ENCODE assay signal across 9 cellular contexts in the genomic region with DNA sequence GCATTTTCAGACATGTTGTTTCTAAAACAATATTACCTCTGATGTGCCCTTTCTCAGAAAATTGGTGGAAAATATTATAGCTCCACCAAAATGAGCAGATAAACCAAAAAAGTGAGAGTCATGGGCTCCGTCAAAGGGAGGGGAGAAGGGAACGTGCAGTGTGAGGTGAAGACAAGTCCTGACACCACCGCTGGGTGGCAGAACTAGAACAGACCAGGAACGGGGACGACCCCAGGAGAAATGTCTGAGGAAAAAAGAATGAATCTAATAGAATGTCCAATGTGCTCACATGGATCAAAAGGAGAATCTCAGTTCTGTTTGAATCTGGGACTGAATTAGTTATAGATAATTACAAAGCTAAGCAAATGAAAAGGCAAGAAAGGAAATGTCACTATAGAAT. TPM values are rescaled to one million over a fixed set of nuclear protein-coding genes. Genes with fewer than 3 reads are reported as not detected.
A peak's percentile ranks its signal among the peaks of the same experiment; 100 is the strongest.
DNase-seq lines count a peak whose midpoint lies in the region; ATAC-seq and TF ChIP-seq lines count a peak whose summit lies in the region.
"Had no signal": no experiment of that assay in that cellular context is flagged by ENCODE, and none has a peak within 500 bp of the region (broad histone marks: within the 10 kb centered on the region; RNA-seq: fewer than 3 reads in every experiment).

No MANE protein-coding gene starts in this region.

- H2AFZ ChIP-seq in PC-9, result no peak overlapping the region
- no peak overlapping the region for H2AFZ ChIP-seq in neural cell (ENCODE audit: low read depth, low read length)

- H3K9ac ChIP-seq in neural cell (ENCODE audit: low read length), result no peak overlapping the region

- H3K4me2 ChIP-seq in PC-9, result no peak overlapping the region
- H3K4me2 ChIP-seq in neural cell (ENCODE audit: low read length), result no peak overlapping the region

- H3K79me2 ChIP-seq in PC-9 (ENCODE audit: low read depth), result no peaks in the 10 kb centered on the region
- no peaks in the 10 kb centered on the region for H3K79me2 ChIP-seq in neural cell (replicated peaks; ENCODE audit: insufficient read depth, low read length)

- intact Hi-C loops in Caco-2 (cut with micrococcal nuclease; ENCODE audit: unreplicated experiment), result loop anchor here (1.0 to 5.0 kb wide), 2 partner anchors 97 to 505 kb away; no protein-coding TSS in a partner anchor
- intact Hi-C loops in PC-9 (cut with micrococcal nuclease; ENCODE audit: unreplicated experiment), result loop anchor here (5.0 kb wide), 1 partner anchor 325 kb away; no protein-coding TSS in a partner anchor

- no peaks in the 10 kb centered on the region for H3K9me3 Mint-ChIP-seq in Caco-2 (ENCODE audit: unreplicated experiment)
- no peaks in the 10 kb centered on the region for H3K9me3 Mint-ChIP-seq in effector memory CD8-positive, alpha-beta T cell
- H3K9me3 Mint-ChIP-seq: IgD-negative memory B cell had no signal

- H3K27ac ChIP-seq in PC-9, result no peak overlapping the region
- H3K27ac ChIP-seq in neural cell (ENCODE audit: low read length), result no peak overlapping the region

- BruUV-seq in Caco-2 (replicated peaks; lab: Mats Ljungman, UMichigan) (no TSS peak), PC-9 (replicated peaks; lab: Mats Ljungman, UMichigan) (no TSS peak)

- H3K9me2 ChIP-seq in PC-9 (ENCODE audit: insufficient read depth), result no peaks in the 10 kb centered on the region
- no peaks in the 10 kb centered on the region for H3K9me2 ChIP-seq in neural cell (ENCODE audit: insufficient read depth, low read length)

- peaks cover 42% of the 10 kb centered on the region for H3K36me3 Mint-ChIP-seq in Caco-2 (ENCODE audit: insufficient read depth, unreplicated experiment)
- peaks cover 69% of the 10 kb centered on the region for H3K36me3 Mint-ChIP-seq in effector memory CD8-positive, alpha-beta T cell (ENCODE audit: insufficient read depth)

- H3K27me3 ChIP-seq in Caco-2 (replicated peaks; ENCODE audit: control insufficient read depth, insufficient read depth, low read length) (no peaks in the 10 kb centered on the region), PC-9 (ENCODE audit: insufficient read depth, low read depth) (no peaks in the 10 kb centered on the region), neural cell (ENCODE audit: insufficient read depth, low read depth, low read length) (no peaks in the 10 kb centered on the region)

- no peaks in the 10 kb centered on the region for H3K27me3 Mint-ChIP-seq in Caco-2 (ENCODE audit: insufficient read depth, unreplicated experiment)
- no peaks in the 10 kb centered on the region for H3K27me3 Mint-ChIP-seq in effector memory CD8-positive, alpha-beta T cell
- H3K27me3 Mint-ChIP-seq: IgD-negative memory B cell had no signal

- H4K20me1 ChIP-seq in PC-9 (ENCODE audit: insufficient read depth) (no peaks in the 10 kb centered on the region), neural cell (ENCODE audit: insufficient read depth) (no peaks in the 10 kb centered on the region)

- ATAC-seq in GM21619 (IDR thresholded peaks at IDR 0.05; ENCODE audit: unreplicated experiment) (peak; percentile 52), GM21576 (IDR thresholded peaks at IDR 0.05; ENCODE audit: unreplicated experiment) (no peak)
- peak; percentile 73 for ATAC-seq in effector memory CD8-positive, alpha-beta T cell (replicated peaks)

- H3F3A ChIP-seq in PC-9 (ENCODE audit: insufficient read depth, low read depth) (peaks cover 7% of the 10 kb centered on the region; the same call in 1 of the 2 replicates), neural cell (ENCODE audit: insufficient read depth, low read length, poor library complexity, severe bottlenecking) (no peaks in the 10 kb centered on the region)

- CTCF ChIA-PET in Caco-2 (lab: Charles Lee) (no interaction called here), PC-9 (lab: Charles Lee) (interaction anchor here (0.6 to 0.7 kb wide), 2 partner anchors 10 to 326 kb away, joined by 3 to 6 read pairs; no protein-coding TSS in a partner anchor)

- DNase-seq in Caco-2 (peak; percentile 25 to 38), PC-9 (no peak), AG08396 (ENCODE audit: low spot score) (no peak), NCI-H446 treated with DMSO at 0.1 percent for 48 hours (lab: John Stamatoyannopoulos, UW) (no peak)
- DNase-seq in effector memory CD8-positive, alpha-beta T cell, result peak in 1 of 3 experiments; percentile 21

- H3K4me1 ChIP-seq in Caco-2, result no peaks in the 10 kb centered on the region
- H3K4me1 ChIP-seq in PC-9 (replicated peaks; ENCODE audit: insufficient read depth), result peaks cover 3% of the 10 kb centered on the region; the same call in 1 of the 2 replicates

- H3K4me1 Mint-ChIP-seq in Caco-2 (ENCODE audit: low read depth, unreplicated experiment), result no peaks in the 10 kb centered on the region
- peaks cover 8 to 11% of the 10 kb centered on the region in 2 donors for H3K4me1 Mint-ChIP-seq in effector memory CD8-positive, alpha-beta T cell (ENCODE audit: low read depth in 2 of 2)

- TF ChIP-seq EP300 in neural cell (conservative IDR thresholded peaks at IDR 0.05; ENCODE audit: poor library complexity, severe bottlenecking), result no peak

- H3K9me3 ChIP-seq in Caco-2 (no peaks in the 10 kb centered on the region), PC-9 (ENCODE audit: insufficient read depth, low read depth) (no peaks in the 10 kb centered on the region), neural cell (ENCODE audit: low read length) (no peaks in the 10 kb centered on the region)

- peak in 1 of 2 experiments; percentile 42 for TF ChIP-seq CTCF in Caco-2 (IDR thresholded peaks at IDR 0.05; ENCODE audit: insufficient read depth in 1 of 2, low read depth in 1 of 2, low read length in 1 of 2, severe bottlenecking in 1 of 2, unreplicated experiment in 1 of 2)
- peak; percentile 36; the same call in 1 of the 2 replicates for TF ChIP-seq CTCF in PC-9 (conservative IDR thresholded peaks at IDR 0.05)
- peak; percentile 67 for TF ChIP-seq CTCF in neural cell (IDR thresholded peaks at IDR 0.05; ENCODE audit: poor library complexity, severe bottlenecking)

- H3K27ac Mint-ChIP-seq in Caco-2 (ENCODE audit: unreplicated experiment), result no peak overlapping the region
- no peak overlapping the region for H3K27ac Mint-ChIP-seq in effector memory CD8-positive, alpha-beta T cell

- no peaks in the 10 kb centered on the region for H3K36me3 ChIP-seq in Caco-2 (ENCODE audit: control insufficient read depth, insufficient read depth, low read length)
- peaks cover 28% of the 10 kb centered on the region for H3K36me3 ChIP-seq in PC-9 (ENCODE audit: low read depth)
- no peaks in the 10 kb centered on the region for H3K36me3 ChIP-seq in neural cell (ENCODE audit: insufficient read depth, low read length)

- H3K4me3 ChIP-seq in Caco-2 (ENCODE audit: low read depth, low read length), result no peak overlapping the region
- no peak overlapping the region for H3K4me3 ChIP-seq in PC-9
- H3K4me3 ChIP-seq in neural cell (ENCODE audit: low read length), result no peak overlapping the region

- no peak overlapping the region for H3K4me3 Mint-ChIP-seq in Caco-2 (ENCODE audit: unreplicated experiment)
- no peak overlapping the region for H3K4me3 Mint-ChIP-seq in effector memory CD8-positive, alpha-beta T cell
- H3K4me3 Mint-ChIP-seq: IgD-negative memory B cell had no signal

- POLR2A ChIA-PET in Caco-2 (lab: Charles Lee), result no interaction called here
- POLR2A ChIA-PET in PC-9 (lab: Charles Lee; ENCODE audit: unreplicated experiment), result no interaction called here

- TF ChIP-seq RAD21 in neural cell (conservative IDR thresholded peaks at IDR 0.05), result peak; percentile 69

TF ChIP-seq in neural cell, 6 proteins besides CTCF, POLR2A, EP300 and RAD21:
- TF ChIP-seq SMC3 (conservative IDR thresholded peaks at IDR 0.05; ENCODE audit: poor library complexity) (peak; percentile 75), REST (IDR thresholded peaks at IDR 0.05; ENCODE audit: borderline replicate concordance) (no peak), POLR2AphosphoS5 (IDR thresholded peaks at IDR 0.05) (no peak), TAF1 (IDR thresholded peaks at IDR 0.05; ENCODE audit: low read depth) (no peak), MXI1 (conservative IDR thresholded peaks at IDR 0.05; ENCODE audit: poor library complexity, severe bottlenecking) (no peak)

RNA-seq across cellular contexts. Expression of gene BCL2, which starts 22.6 kb away (rescaled TPM):
- total RNA-seq in Caco-2 (2022) (6.3 and 6.5 TPM in 2 replicates), PC-9 (2021) (2.0 TPM in 2 replicates)
- 2.9 and 3.4 TPM in 2 replicates for polyA plus RNA-seq in neural cell
- polyA minus RNA-seq in neural cell, result 10.5 and 11.3 TPM in 2 replicates

RNA-seq across cellular contexts. Expression of gene KDSR, which starts 24.8 kb away (rescaled TPM):
- 22.8 and 26.8 TPM in 2 replicates for total RNA-seq in Caco-2 (2022)
- 33.8 and 41.7 TPM in 2 replicates for total RNA-seq in PC-9 (2021)
- polyA plus RNA-seq in neural cell, result 13.6 and 14.7 TPM in 2 replicates
- 9.3 and 14.9 TPM in 2 replicates for polyA minus RNA-seq in neural cell

Comparison
In these comparisons a context has a peak if more than half of its experiments do, and no peak if none do; other contexts are left out.
1. DNase-seq: peak in Caco-2 (2 of 2); none in PC-9 (0 of 2), AG08396 (single experiment) and NCI-H446 treated with DMSO at 0.1 percent for 48 hours (single experiment).